Comparison of ENCODE assay signal across 9 cellular contexts in the genomic region with DNA sequence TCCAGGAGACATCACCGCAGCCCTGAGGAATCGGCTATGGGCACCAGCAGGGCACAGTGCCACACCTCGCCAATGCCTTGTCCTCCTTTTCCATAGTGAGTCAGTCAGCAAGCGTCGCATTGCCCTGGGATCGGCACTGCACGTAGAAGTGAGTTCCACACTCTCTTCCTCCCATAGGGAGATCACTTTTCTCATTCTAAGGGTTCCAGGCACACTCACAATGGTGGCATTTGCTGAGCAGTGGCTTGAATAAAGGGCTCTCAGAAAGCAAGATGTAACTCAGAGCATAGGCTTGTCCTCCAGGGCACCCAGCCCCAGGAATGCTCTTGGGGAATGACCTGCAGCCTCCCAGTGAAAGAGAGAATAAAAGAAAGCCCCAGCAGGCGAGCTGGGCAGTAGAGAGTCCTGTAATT. TPM values are rescaled to one million over a fixed set of nuclear protein-coding genes. Genes with fewer than 3 reads are reported as not detected.
DNase-seq lines count a peak whose midpoint lies in the region; ATAC-seq and TF ChIP-seq lines count a peak whose summit lies in the region.
"Had no signal": no experiment of that assay in that cellular context is flagged by ENCODE, and none has a peak within 500 bp of the region (broad histone marks: within the 10 kb centered on the region; RNA-seq: fewer than 3 reads in every experiment).

No MANE protein-coding gene starts in this region.

- WGBS in aorta, 2 donors: 21% methylated on average over 8 of the region's 8 CpGs

- H3K9me3 Mint-ChIP-seq in brain: peaks cover 0 to 3% (median 0%) of the 10 kb centered on the region in 5 experiments

- peak; percentile 71 for DNase-seq in Right ventricle myocardium inferior (ENCODE audit: missing footprints)
- DNase-seq in left cardiac atrium: no peak
- peak; percentile 64 to 82 for DNase-seq in aorta
- no peak for DNase-seq in mesenteric fat pad (ENCODE audit: low spot score)
- DNase-seq in NCI-H2029 treated with DMSO at 0.1 percent for 48 hours (lab: John Stamatoyannopoulos, UW): no peak
- DNase-seq in NCI-H1417 (lab: John Stamatoyannopoulos, UW): no peak
- DNase-seq: NCI-H2107 had no signal

- H3K36me3 ChIP-seq in muscle layer of colon (ENCODE audit: insufficient read depth, low read length): peaks cover 9% of the 10 kb centered on the region
- H3K36me3 ChIP-seq in aorta (ENCODE audit: control insufficient read depth in 1 of 2, insufficient read depth in 2 of 2, low read length in 1 of 2): no peaks in the 10 kb centered on the region

- no peak overlapping the region for H3K4me3 ChIP-seq in muscle layer of colon (ENCODE audit: low read depth in 1 of 2, low read length in 2 of 2)
- H3K4me3 ChIP-seq in aorta (ENCODE audit: low read length in 2 of 2): peak overlapping the region; percentile 39 to 41

- H3K4me1 Mint-ChIP-seq in brain: peaks cover 40% of the 10 kb centered on the region

- ATAC-seq in Right ventricle myocardium inferior (no peak), left cardiac atrium (no peak), aorta (ENCODE audit: low FRiP score) (no peak)

- intact Hi-C loops in Right ventricle myocardium inferior (cut with DNase I): loop anchor here (5.0 kb wide), 1 partner anchor 200 kb away; no protein-coding TSS in a partner anchor
- intact Hi-C loops in left cardiac atrium (cut with DNase I): loop anchor here in 1 of 2 donors (10.0 kb wide), 1 partner anchor 222 kb away; no protein-coding TSS in a partner anchor
- intact Hi-C loops in aorta (cut with DNase I): loop anchor here in 1 of 2 donors (5.0 kb wide), 1 partner anchor 225 kb away; no protein-coding TSS in a partner anchor

- no peak overlapping the region for H3K9ac ChIP-seq in muscle layer of colon (ENCODE audit: low read length)

- H3K4me3 Mint-ChIP-seq in brain: peak overlapping the region; percentile 88 to 96 (median 94)

- H3K36me3 Mint-ChIP-seq in brain: peaks cover 19% of the 10 kb centered on the region

- H3K27ac ChIP-seq in muscle layer of colon (ENCODE audit: low read depth, low read length) (peak overlapping the region; percentile 85), aorta (ENCODE audit: low read depth in 1 of 2, low read length in 2 of 2) (peak overlapping the region; percentile 91 to 95)

- no peak for TF ChIP-seq CTCF in brain (conservative IDR thresholded peaks at IDR 0.05)

- peaks cover 20% of the 10 kb centered on the region for H3K27me3 Mint-ChIP-seq in brain

- H3K4me1 ChIP-seq in muscle layer of colon (ENCODE audit: insufficient read depth, low read length) (peaks cover 18% of the 10 kb centered on the region), aorta (ENCODE audit: control insufficient read depth in 1 of 2, insufficient read depth in 2 of 2, low read length in 2 of 2) (peaks cover 0 to 2% of the 10 kb centered on the region in 2 donors)

- peak overlapping the region; percentile 91 to 98 (median 94) for H3K27ac Mint-ChIP-seq in brain

- H3K27me3 ChIP-seq in muscle layer of colon (ENCODE audit: control insufficient read depth in 1 of 2, insufficient read depth in 2 of 2, low read length in 2 of 2): no peaks in the 10 kb centered on the region
- H3K27me3 ChIP-seq in aorta (ENCODE audit: control insufficient read depth in 1 of 2, insufficient read depth in 2 of 2, low read length in 1 of 2): no peaks in the 10 kb centered on the region

- H3K9me3 ChIP-seq in muscle layer of colon (ENCODE audit: low read length): no peaks in the 10 kb centered on the region
- no peaks in the 10 kb centered on the region for H3K9me3 ChIP-seq in aorta (ENCODE audit: control insufficient read depth, low read length)

RNA-seq across cellular contexts. Expression of gene VIM, which starts 1.1 kb away (rescaled TPM):
- total RNA-seq in Right ventricle myocardium inferior: 447 TPM
- 1,000 to 10,000 TPM in 1 of 2 donors, 100 to 1,000 TPM in 1; 934 to 1,097 TPM for total RNA-seq in left cardiac atrium
- 290 TPM for polyA plus RNA-seq in brain (ENCODE audit: insufficient read depth, low read depth, low replicate concordance)
- 1,000 to 10,000 TPM; 3,936 to 5,947 TPM for total RNA-seq in aorta
- polyA plus RNA-seq in aorta: 1,000 to 10,000 TPM; 2,428 to 5,138 TPM
- total RNA-seq in mesenteric fat pad: 3,828 TPM

RNA-seq across cellular contexts. Expression of gene TRDMT1, which starts 25.4 kb away (rescaled TPM):
- total RNA-seq in Right ventricle myocardium inferior (4.5 TPM), left cardiac atrium (1 to 10 TPM; 4.8 to 5.0 TPM), aorta (10 to 100 TPM; 13.4 to 15.2 TPM), mesenteric fat pad (7.1 TPM)
- polyA plus RNA-seq in brain (ENCODE audit: insufficient read depth, low read depth, low replicate concordance) (3.0 TPM), aorta (1 to 10 TPM; 4.8 to 5.2 TPM)

Comparison
In these comparisons a context has a peak if more than half of its experiments do, and no peak if none do; other contexts are left out.
1. DNase-seq: peak in Right ventricle myocardium inferior (single experiment) and aorta (2 of 2); none in left cardiac atrium (single experiment), mesenteric fat pad (single experiment), NCI-H2029 treated with DMSO at 0.1 percent for 48 hours (single experiment) and NCI-H1417 (0 of 3).
2. H3K4me3 ChIP-seq: peak in aorta (2 of 2); none in muscle layer of colon (0 of 2).